Comparison of ENCODE assay signal across 15 cellular contexts in the genomic region with DNA sequence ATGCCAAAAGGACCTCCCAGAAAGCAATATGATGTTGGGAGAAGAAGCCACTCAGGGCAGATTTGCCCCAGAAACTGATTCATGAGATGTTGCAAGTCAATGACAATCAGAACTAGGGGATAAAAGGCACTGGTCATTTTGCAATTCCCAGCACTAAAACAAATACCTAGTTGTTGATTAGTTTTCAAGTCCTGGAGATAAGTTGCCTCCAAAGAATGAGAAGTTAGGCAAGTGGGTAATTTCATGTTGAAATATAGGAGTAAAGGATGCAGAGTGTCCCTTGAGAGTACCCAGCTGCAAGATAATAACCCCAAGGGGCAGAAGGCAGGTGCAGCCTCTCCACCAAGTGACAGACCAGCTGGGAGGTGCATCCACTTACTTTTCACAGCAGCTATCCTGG.
"Had no signal": no experiment of that assay in that cellular context is flagged by ENCODE, and none has a peak within 500 bp of the region (broad histone marks: within the 10 kb centered on the region; RNA-seq: fewer than 3 reads in every experiment).

No MANE protein-coding gene starts in this region.

- H3K9ac ChIP-seq: parathyroid adenoma had no signal

- H3K4me1 Mint-ChIP-seq: activated CD8-positive, alpha-beta memory T cell treated with anti-CD3 and anti-CD28 coated beads, Interleukin-2, amount 10 ng/mL, durations not matched to agents 7 days and 5 days; activated naive CD4-positive, alpha-beta T cell treated with anti-CD3 and anti-CD28 coated beads, Interleukin-2, amount 10 ng/mL, durations not matched to agents 7 days and 5 days; naive thymus-derived CD8-positive, alpha-beta T cell had no signal

- H3K4me1 ChIP-seq: adrenal gland, parathyroid adenoma, upper lobe of right lung had no signal

- H3K4me3 ChIP-seq: adrenal gland, thoracic aorta, upper lobe of right lung had no signal

- H3K4me3 Mint-ChIP-seq: activated CD8-positive, alpha-beta memory T cell treated with anti-CD3 and anti-CD28 coated beads, Interleukin-2, amount 10 ng/mL, durations not matched to agents 7 days and 5 days; activated naive CD4-positive, alpha-beta T cell treated with anti-CD3 and anti-CD28 coated beads, Interleukin-2, amount 10 ng/mL, durations not matched to agents 7 days and 5 days; naive thymus-derived CD8-positive, alpha-beta T cell; T-helper 2 cell treated with Interferon-gamma antibody and Interleukin-4, amounts not matched to agents 5 μg/mL and 100 μg/mL, for 36 hours had no signal

- H3K9me3 ChIP-seq: adrenal gland, neutrophil, thoracic aorta, upper lobe of right lung had no signal

- H3K27me3 ChIP-seq: adrenal gland, neutrophil, upper lobe of right lung had no signal

- H3K9me3 Mint-ChIP-seq: activated naive CD4-positive, alpha-beta T cell treated with anti-CD3 and anti-CD28 coated beads, Interleukin-2, amount 10 ng/mL, durations not matched to agents 7 days and 5 days; T-helper 2 cell treated with Interferon-gamma antibody and Interleukin-4, amounts not matched to agents 5 μg/mL and 100 μg/mL, for 36 hours had no signal

- H3K36me3 Mint-ChIP-seq: activated CD8-positive, alpha-beta memory T cell treated with anti-CD3 and anti-CD28 coated beads, Interleukin-2, amount 10 ng/mL, durations not matched to agents 7 days and 5 days; activated naive CD4-positive, alpha-beta T cell treated with anti-CD3 and anti-CD28 coated beads, Interleukin-2, amount 10 ng/mL, durations not matched to agents 7 days and 5 days; naive thymus-derived CD8-positive, alpha-beta T cell had no signal

- ATAC-seq: activated CD8-positive, alpha-beta memory T cell treated with anti-CD3 and anti-CD28 coated beads, Interleukin-2, amount 10 ng/mL, durations not matched to agents 7 days and 5 days; esophagus mucosa; naive thymus-derived CD8-positive, alpha-beta T cell; upper lobe of right lung had no signal

- DNase-seq: activated CD8-positive, alpha-beta memory T cell treated with anti-CD3 and anti-CD28 coated beads, Interleukin-2, amount 10 ng/mL, durations not matched to agents 7 days and 5 days; activated naive CD4-positive, alpha-beta T cell treated with anti-CD3 and anti-CD28 coated beads, Interleukin-2, amount 10 ng/mL, durations not matched to agents 7 days and 5 days; activated T-cell treated with anti-CD3 and anti-CD28 coated beads, Interleukin-2, amount 50 U/mL, for 1 hour; adrenal gland; hippocampal formation; kidney; mesenchymal stem cell; naive thymus-derived CD8-positive, alpha-beta T cell; stimulated activated CD4-positive, alpha-beta T cell treated with anti-CD3 and anti-CD28 coated beads, Interleukin-1b, Interleukin-23, amount 100 ng/mL, for 48 hours; upper lobe of right lung had no signal

- H3K36me3 ChIP-seq: adrenal gland, neutrophil, thoracic aorta, upper lobe of right lung had no signal

- H3K27ac Mint-ChIP-seq: activated CD8-positive, alpha-beta memory T cell treated with anti-CD3 and anti-CD28 coated beads, Interleukin-2, amount 10 ng/mL, durations not matched to agents 7 days and 5 days; activated naive CD4-positive, alpha-beta T cell treated with anti-CD3 and anti-CD28 coated beads, Interleukin-2, amount 10 ng/mL, durations not matched to agents 7 days and 5 days; naive thymus-derived CD8-positive, alpha-beta T cell; T-helper 2 cell treated with Interferon-gamma antibody and Interleukin-4, amounts not matched to agents 5 μg/mL and 100 μg/mL, for 36 hours had no signal

- H3K27ac ChIP-seq: adrenal gland, neutrophil, parathyroid adenoma, thoracic aorta, upper lobe of right lung had no signal

- H3K27me3 Mint-ChIP-seq: activated CD8-positive, alpha-beta memory T cell treated with anti-CD3 and anti-CD28 coated beads, Interleukin-2, amount 10 ng/mL, durations not matched to agents 7 days and 5 days; activated naive CD4-positive, alpha-beta T cell treated with anti-CD3 and anti-CD28 coated beads, Interleukin-2, amount 10 ng/mL, durations not matched to agents 7 days and 5 days had no signal
